Comparison of ENCODE assay signal across 16 cellular contexts in the genomic region with DNA sequence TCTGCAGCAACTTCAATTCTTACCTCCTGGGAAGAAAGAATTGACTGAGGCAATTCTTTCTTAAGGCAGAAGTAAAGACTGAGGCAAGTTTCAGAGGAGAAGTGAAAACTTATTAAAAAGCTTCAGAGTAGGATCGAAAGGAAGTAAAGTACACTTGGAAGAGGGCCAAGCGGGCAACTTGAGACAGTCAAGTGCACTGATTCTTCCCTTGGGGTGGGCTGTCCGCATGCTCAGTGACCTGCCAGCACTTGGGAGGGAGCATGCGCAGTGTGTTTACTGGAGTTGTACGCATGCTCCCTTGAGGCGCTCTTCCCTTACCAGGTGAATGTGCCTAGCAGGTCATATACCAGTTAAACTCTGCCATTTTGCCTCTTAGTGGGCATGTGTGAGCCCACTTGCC. TPM values are rescaled to one million over a fixed set of nuclear protein-coding genes. Genes with fewer than 3 reads are reported as not detected.
DNase-seq lines count a peak whose midpoint lies in the region; ATAC-seq, FAIRE-seq and TF ChIP-seq lines count a peak whose summit lies in the region.
"Had no signal": no experiment of that assay in that cellular context is flagged by ENCODE, and none has a peak within 500 bp of the region (broad histone marks: within the 10 kb centered on the region; RNA-seq: fewer than 3 reads in every experiment).

No MANE protein-coding gene starts in this region.

- no peak overlapping the region for H3K27ac Mint-ChIP-seq in activated naive CD8-positive, alpha-beta T cell treated with anti-CD3 and anti-CD28 coated beads, Interleukin-2, amount 50 U/mL, for 24 hours
- H3K27ac Mint-ChIP-seq: CD4-positive, alpha-beta memory T cell had no signal

- no peak overlapping the region for H3K4me3 ChIP-seq in WERI-Rb-1 (ENCODE audit: low read depth, low read length)
- H3K4me3 ChIP-seq: smooth muscle cell had no signal

- H3K27me3 ChIP-seq in WERI-Rb-1 (ENCODE audit: insufficient read depth, low read depth, severe bottlenecking) = no peaks in the 10 kb centered on the region

- TF ChIP-seq CTCF in WERI-Rb-1 (IDR thresholded peaks at IDR 0.05; ENCODE audit: low read depth, low read length) = no peak

- peak; percentile 78 for FAIRE-seq in GM18507 (lab: Jason Lieb, UNC)
- FAIRE-seq: TTC549 had no signal

- no peaks in the 10 kb centered on the region for H3K36me3 ChIP-seq in WERI-Rb-1

- H3K9me3 ChIP-seq in WERI-Rb-1 (ENCODE audit: severe bottlenecking) = peaks cover 3% of the 10 kb centered on the region

- no peak for ATAC-seq in activated naive CD8-positive, alpha-beta T cell treated with anti-CD3 and anti-CD28 coated beads, Interleukin-2, amount 50 U/mL, for 24 hours

- H3K9me3 Mint-ChIP-seq in activated naive CD8-positive, alpha-beta T cell treated with anti-CD3 and anti-CD28 coated beads, Interleukin-2, amount 50 U/mL, for 24 hours = peaks cover 5% of the 10 kb centered on the region

- H3K27ac ChIP-seq in WERI-Rb-1 = peak overlapping the region; percentile 63

- DNase-seq in GM18507 (ENCODE audit: extremely low spot score, insufficient read length, low read depth) (no peak), NCI-H2171 (lab: John Stamatoyannopoulos, UW) (peak; percentile 84), WERI-Rb-1 (peak; percentile 64), renal cortical epithelial cell (ENCODE audit: low read depth) (peak; percentile 47), NCI-H345 (lab: John Stamatoyannopoulos, UW) (no peak), NCI-H774 (lab: John Stamatoyannopoulos, UW) (no peak)
- no peak for DNase-seq in activated naive CD8-positive, alpha-beta T cell treated with anti-CD3 and anti-CD28 coated beads, Interleukin-2, amount 50 U/mL, for 24 hours
- DNase-seq in activated CD4-positive, alpha-beta T cell treated with anti-CD3 and anti-CD28 coated beads, Interleukin-2, amount 50 U/mL, for 1 hour = no peak
- DNase-seq: activated CD8-positive, alpha-beta memory T cell treated with anti-CD3 and anti-CD28 coated beads for 24 hours; activated gamma-delta T cell; CD4-positive, alpha-beta memory T cell; NCI-H2107; occipital lobe had no signal

- H3K4me1 Mint-ChIP-seq in activated naive CD8-positive, alpha-beta T cell treated with anti-CD3 and anti-CD28 coated beads, Interleukin-2, amount 50 U/mL, for 24 hours = peaks cover 9% of the 10 kb centered on the region

- no peaks in the 10 kb centered on the region for H3K36me3 Mint-ChIP-seq in activated naive CD8-positive, alpha-beta T cell treated with anti-CD3 and anti-CD28 coated beads, Interleukin-2, amount 50 U/mL, for 24 hours (ENCODE audit: low read depth)
- H3K36me3 Mint-ChIP-seq: CD4-positive, alpha-beta memory T cell; IgD-negative memory B cell had no signal

- H3K27me3 Mint-ChIP-seq in activated naive CD8-positive, alpha-beta T cell treated with anti-CD3 and anti-CD28 coated beads, Interleukin-2, amount 50 U/mL, for 24 hours = peaks cover 19% of the 10 kb centered on the region

- no peak overlapping the region for H3K4me3 Mint-ChIP-seq in activated naive CD8-positive, alpha-beta T cell treated with anti-CD3 and anti-CD28 coated beads, Interleukin-2, amount 50 U/mL, for 24 hours
- H3K4me3 Mint-ChIP-seq: CD4-positive, alpha-beta memory T cell had no signal

RNA-seq across cellular contexts. Expression of gene NBPF3, which starts 55.3 kb away (rescaled TPM):
- total RNA-seq in renal cortical epithelial cell = 14.2 and 16.0 TPM in 2 replicates

Comparison
In these comparisons a context has a peak if more than half of its experiments do, and no peak if none do; other contexts are left out.
1. DNase-seq: peak in NCI-H2171 (single experiment), WERI-Rb-1 (single experiment) and renal cortical epithelial cell (single experiment); none in GM18507 (single experiment), activated naive CD8-positive, alpha-beta T cell treated with anti-CD3 and anti-CD28 coated beads, Interleukin-2, amount 50 U/mL, for 24 hours (single experiment), NCI-H345 (single experiment), NCI-H774 (single experiment) and activated CD4-positive, alpha-beta T cell treated with anti-CD3 and anti-CD28 coated beads, Interleukin-2, amount 50 U/mL, for 1 hour (single experiment).